8 cellular contexts compared by ENCODE assay signal in genomic region chr10:26334932-26335573, GRCh38.
DNase-seq lines count a peak whose midpoint lies in the region; ATAC-seq and TF ChIP-seq lines count a peak whose summit lies in the region.

No MANE protein-coding gene starts in this region.

- H3K27ac ChIP-seq in CD4-positive, CD25-positive, alpha-beta regulatory T cell (ENCODE audit: insufficient read depth, low read length, poor library complexity, severe bottlenecking): no peak overlapping the region
- no peak overlapping the region for H3K27ac ChIP-seq in effector memory CD4-positive, alpha-beta T cell (ENCODE audit: insufficient read depth, low read length, poor library complexity, severe bottlenecking)

- peak overlapping the region; percentile 71 for H3K4me3 ChIP-seq in CD4-positive, CD25-positive, alpha-beta regulatory T cell (ENCODE audit: low read depth, low read length)
- H3K4me3 ChIP-seq in effector memory CD4-positive, alpha-beta T cell (ENCODE audit: insufficient read depth, low read depth, low read length, poor library complexity, severe bottlenecking): peak overlapping the region; percentile 42
- no peak overlapping the region for H3K4me3 ChIP-seq in mucosa of descending colon

- H3K27me3 ChIP-seq in CD4-positive, CD25-positive, alpha-beta regulatory T cell (ENCODE audit: control insufficient read depth, insufficient read depth, low read length): peaks cover 9% of the 10 kb centered on the region
- no peaks in the 10 kb centered on the region for H3K27me3 ChIP-seq in effector memory CD4-positive, alpha-beta T cell (replicated peaks; ENCODE audit: control insufficient read depth, insufficient read depth, low read length, poor library complexity, severe bottlenecking)

- peaks cover 5% of the 10 kb centered on the region for H3K4me1 ChIP-seq in CD4-positive, CD25-positive, alpha-beta regulatory T cell (ENCODE audit: control insufficient read depth, insufficient read depth, low read length, poor library complexity, severe bottlenecking)
- H3K4me1 ChIP-seq in effector memory CD4-positive, alpha-beta T cell (ENCODE audit: control insufficient read depth, insufficient read depth, low read length, poor library complexity, severe bottlenecking): no peaks in the 10 kb centered on the region
- no peaks in the 10 kb centered on the region for H3K4me1 ChIP-seq in mucosa of descending colon (ENCODE audit: low read depth)

- ATAC-seq in CD4-positive, CD25-positive, alpha-beta regulatory T cell (ENCODE audit: low read depth in 2 of 2): peak; percentile 72 to 85
- ATAC-seq in HG03342 (IDR thresholded peaks at IDR 0.05; ENCODE audit: unreplicated experiment): peak; percentile 75
- peak; percentile 71 for ATAC-seq in mucosa of descending colon

- intact Hi-C loops in mucosa of descending colon (cut with DNase I, micrococcal nuclease): loop anchor here in 1 of 2 donors (5.0 kb wide), 1 partner anchor 222 kb away; no protein-coding TSS in a partner anchor

- peaks cover 0 to 8% (median 5%) of the 10 kb centered on the region in 4 donors for H3K4me1 Mint-ChIP-seq in CD4-positive, CD25-positive, alpha-beta regulatory T cell

- H3K36me3 ChIP-seq in CD4-positive, CD25-positive, alpha-beta regulatory T cell (ENCODE audit: control insufficient read depth, insufficient read depth, low read length): no peaks in the 10 kb centered on the region
- H3K36me3 ChIP-seq in effector memory CD4-positive, alpha-beta T cell (ENCODE audit: control insufficient read depth, insufficient read depth, low read length): no peaks in the 10 kb centered on the region
- no peaks in the 10 kb centered on the region for H3K36me3 ChIP-seq in mucosa of descending colon (ENCODE audit: low read depth)

- H3K27ac Mint-ChIP-seq in CD4-positive, CD25-positive, alpha-beta regulatory T cell: peak overlapping the region in 1 of 3 donors; percentile 71

- no peak for TF ChIP-seq CTCF in mucosa of descending colon (IDR thresholded peaks at IDR 0.05)

- H3K36me3 Mint-ChIP-seq in CD4-positive, CD25-positive, alpha-beta regulatory T cell: no peaks in the 10 kb centered on the region

- DNase-seq in CD4-positive, CD25-positive, alpha-beta regulatory T cell: peak; percentile 57 to 81 (median 74)
- DNase-seq in GM19238 (ENCODE audit: insufficient read length, low spot score) (peak; percentile 32), NCI-H748 (lab: John Stamatoyannopoulos, UW; ENCODE audit: unreplicated experiment) (peak; percentile 64), mucosa of descending colon (peak in 2 of 3 donors; percentile 35 to 50)
- DNase-seq in activated CD4-positive, alpha-beta T cell treated with anti-CD3 and anti-CD28 coated beads, Interleukin-2, amount 50 U/mL, for 4 hours: peak; percentile 53 to 54
- DNase-seq in effector memory CD4-positive, alpha-beta T cell: peak; percentile 47 to 58 (median 47)
- DNase-seq in stimulated activated CD8-positive, alpha-beta memory T cell treated with anti-CD3 and anti-CD28 coated beads, Interleukin-7, amount 100 ng/mL, for 4 hours (ENCODE audit: low read depth in 2 of 2): peak; percentile 28 to 54

- peaks cover 9% of the 10 kb centered on the region for H3K27me3 Mint-ChIP-seq in CD4-positive, CD25-positive, alpha-beta regulatory T cell

- peaks cover 0 to 7% (median 4%) of the 10 kb centered on the region in 7 donors for H3K9me3 Mint-ChIP-seq in CD4-positive, CD25-positive, alpha-beta regulatory T cell

- H3K9me3 ChIP-seq in CD4-positive, CD25-positive, alpha-beta regulatory T cell (ENCODE audit: control insufficient read depth in 2 of 2, low read length in 2 of 2): peaks cover 9 to 10% of the 10 kb centered on the region in 2 experiments
- H3K9me3 ChIP-seq in effector memory CD4-positive, alpha-beta T cell (ENCODE audit: control insufficient read depth, low read length): no peaks in the 10 kb centered on the region
- H3K9me3 ChIP-seq in mucosa of descending colon: no peaks in the 10 kb centered on the region

- H3K4me3 Mint-ChIP-seq in CD4-positive, CD25-positive, alpha-beta regulatory T cell: peak overlapping the region; percentile 79 to 87 (median 85)
